ENCODE assay signal across 27 cellular contexts in the genomic region with DNA sequence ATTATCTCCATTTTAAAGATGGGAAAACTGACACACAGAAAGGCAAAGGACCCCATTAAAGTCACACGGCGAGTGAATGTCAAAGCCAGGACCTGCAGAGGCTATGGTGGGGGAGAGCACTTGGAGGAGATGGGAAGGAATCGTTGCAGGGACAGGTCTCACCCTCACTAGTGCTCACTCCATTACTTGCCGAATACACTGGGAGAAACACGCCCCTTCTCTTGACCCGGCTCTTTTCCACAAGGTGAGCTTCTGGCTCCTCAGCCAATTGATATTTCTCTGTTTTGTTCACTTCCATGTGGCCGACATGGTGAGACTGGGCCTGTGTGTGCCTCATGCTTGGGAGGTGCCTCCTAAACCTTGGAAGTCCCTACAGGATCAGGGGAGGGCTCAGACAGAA.
"Had no signal": no experiment of that assay in that cellular context is flagged by ENCODE, and none has a peak within 500 bp of the region (broad histone marks: within the 10 kb centered on the region; RNA-seq: fewer than 3 reads in every experiment).

No MANE protein-coding gene starts in this region.

- H3K4me1 ChIP-seq: adrenal gland had no signal

- H3K27ac ChIP-seq: adrenal gland, body of pancreas, coronary artery, dorsolateral prefrontal cortex, epithelial cell of prostate, esophagus squamous epithelium had no signal

- H3K27me3 ChIP-seq: body of pancreas had no signal

- H3K9me3 ChIP-seq: adrenal gland, body of pancreas, esophagus squamous epithelium had no signal

- H3K4me3 ChIP-seq: adrenal gland, body of pancreas, coronary artery, dorsolateral prefrontal cortex, esophagus squamous epithelium had no signal

- DNase-seq: activated CD4-positive, alpha-beta memory T cell treated with anti-CD3 and anti-CD28 coated beads for 36 hours; activated CD4-positive, alpha-beta T cell treated with anti-CD3 and anti-CD28 coated beads for 36 hours; activated CD4-positive, alpha-beta T cell treated with anti-CD3 and anti-CD28 coated beads, Interleukin-2, amount 10 ng/mL, durations not matched to agents 24 days and 14 days; activated CD4-positive, CD25-positive, alpha-beta regulatory T cell; activated CD4-positive, CD25-positive, alpha-beta regulatory T cell treated with anti-CD3 and anti-CD28 coated beads, Interleukin-2, amount 50 U/mL, for 72 hours; activated effector memory CD4-positive, alpha-beta T cell treated with anti-CD3 and anti-CD28 coated beads, Interleukin-2, amount 50 U/mL, for 16 hours; activated naive CD4-positive, alpha-beta T cell treated with anti-CD3 and anti-CD28 coated beads for 36 hours; activated naive CD8-positive, alpha-beta T cell treated with anti-CD3 and anti-CD28 coated beads for 36 hours; activated naive CD8-positive, alpha-beta T cell treated with anti-CD3 and anti-CD28 coated beads, Interleukin-2, amount 50 U/mL, for 24 hours; activated T-cell treated with anti-CD3 and anti-CD28 coated beads, Interleukin-2, amount 50 U/mL, for 1 hour; activated T-cell treated with anti-CD3 and anti-CD28 coated beads, Interleukin-2, amount 50 U/mL, for 48 hours; amygdala; aorta; body of pancreas; central memory CD4-positive, alpha-beta T cell; cerebellar nuclear complex; dorsolateral prefrontal cortex; effector CD4-positive, alpha-beta T cell; effector memory CD8-positive, alpha-beta T cell; esophagus squamous epithelium; foreskin melanocyte; T-helper 1 cell; T-helper 17 cell; T1000 had no signal

- ATAC-seq: activated CD4-positive, alpha-beta T cell treated with anti-CD3 and anti-CD28 coated beads for 36 hours; activated naive CD8-positive, alpha-beta T cell treated with anti-CD3 and anti-CD28 coated beads, Interleukin-2, amount 50 U/mL, for 24 hours; body of pancreas; effector memory CD8-positive, alpha-beta T cell; T-helper 17 cell had no signal

- H3K36me3 ChIP-seq: adrenal gland, esophagus squamous epithelium had no signal
